13 cellular contexts compared by ENCODE assay signal in the genomic region with DNA sequence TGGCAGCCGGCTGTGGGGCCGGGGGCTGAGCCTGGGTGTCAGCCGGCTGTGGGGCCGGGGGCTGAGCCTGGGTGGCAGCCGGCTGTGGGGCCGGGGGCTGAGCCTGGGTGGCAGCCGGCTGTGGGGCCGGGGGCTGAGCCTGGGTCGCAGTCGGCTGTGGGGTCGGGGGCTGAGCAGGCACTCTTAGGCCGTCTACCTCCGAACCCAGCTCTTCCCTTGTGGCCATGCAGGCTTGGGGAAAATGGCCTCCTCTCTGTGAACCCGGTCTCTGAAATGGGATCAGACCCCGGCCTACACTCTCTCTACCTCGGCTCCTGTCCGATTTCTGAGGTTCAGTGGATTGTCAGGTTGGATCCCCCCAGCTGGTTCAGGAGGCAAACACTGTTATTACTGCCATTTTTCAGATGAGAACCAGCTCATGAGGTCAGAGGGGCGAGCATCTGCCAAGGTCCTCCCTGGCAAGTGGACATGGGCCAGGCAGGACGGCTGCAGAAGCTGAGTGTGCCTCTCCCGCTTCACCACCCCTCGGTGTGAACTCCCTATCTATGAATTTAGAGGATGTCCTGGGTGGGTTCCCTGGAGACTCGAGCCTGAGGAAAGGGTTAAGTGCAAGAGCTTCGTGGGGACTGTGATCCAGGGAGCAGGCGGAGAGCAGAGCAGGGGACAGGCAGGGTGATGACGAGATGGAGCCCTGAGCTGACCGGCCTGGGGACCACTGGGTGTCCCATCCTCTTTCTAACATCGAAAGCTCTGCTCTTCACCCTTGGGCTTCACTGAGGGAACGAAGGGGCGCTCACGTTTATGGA. TPM values are rescaled to one million over a fixed set of nuclear protein-coding genes. Genes with fewer than 3 reads are reported as not detected.
DNase-seq lines count a peak whose midpoint lies in the region; ATAC-seq and TF ChIP-seq lines count a peak whose summit lies in the region.
"Had no signal": no experiment of that assay in that cellular context is flagged by ENCODE, and none has a peak within 500 bp of the region (broad histone marks: within the 10 kb centered on the region; RNA-seq: fewer than 3 reads in every experiment).

No MANE protein-coding gene starts in this region.

- TF ChIP-seq CTCF in BE2C (IDR thresholded peaks at IDR 0.05; ENCODE audit: low read depth, low read length), result no peak
- no peak for TF ChIP-seq CTCF in CD14-positive monocyte (IDR thresholded peaks at IDR 0.05)
- TF ChIP-seq CTCF in transverse colon (IDR thresholded peaks at IDR 0.05), result no peak

- no peak overlapping the region for H2BK5ac ChIP-seq in trophoblast cell (ENCODE audit: low read depth, low read length, poor library complexity)

- no peak overlapping the region for H2BK120ac ChIP-seq in trophoblast cell (ENCODE audit: insufficient read depth, low read length, poor library complexity)

- H2AFZ ChIP-seq in trophoblast cell (ENCODE audit: insufficient read depth, low read length, poor library complexity), result no peak overlapping the region

- peak overlapping the region; percentile 64 for H2AK5ac ChIP-seq in trophoblast cell (ENCODE audit: low read length)

- no peak for TF ChIP-seq POLR2A in transverse colon (IDR thresholded peaks at IDR 0.05)

- no peak overlapping the region for H3K18ac ChIP-seq in trophoblast cell (ENCODE audit: low read length)

- intact Hi-C loops in CD14-positive monocyte (cut with micrococcal nuclease), result no loop called here
- intact Hi-C loops in transverse colon (cut with DNase I; ENCODE audit: low total_unique reads), result no loop called here

- H3K9ac ChIP-seq in trophoblast cell (ENCODE audit: low read length), result no peak overlapping the region

- H3K23ac ChIP-seq in trophoblast cell (ENCODE audit: low read length), result no peak overlapping the region

- H3K14ac ChIP-seq in trophoblast cell (ENCODE audit: low read length), result no peak overlapping the region

- peaks cover 5 to 23% (median 18%) of the 10 kb centered on the region in 3 donors for H3K27me3 Mint-ChIP-seq in CD14-positive monocyte (ENCODE audit: low read depth in 3 of 3)

- H3K9me3 Mint-ChIP-seq in CD14-positive monocyte, result no peaks in the 10 kb centered on the region
- H3K9me3 Mint-ChIP-seq: CD8-positive, alpha-beta T cell; H9 had no signal

- no peak overlapping the region for H3K27ac ChIP-seq in trophoblast cell (ENCODE audit: low read depth, low read length)
- H3K27ac ChIP-seq in transverse colon, result no peak overlapping the region
- H3K27ac ChIP-seq: HL-60 had no signal

- in situ Hi-C loops in transverse colon (cut with MboI; ENCODE audit: low pct_ligation_motif_present in 1 of 4, low pct_unique_long_range_greater_than_20kb in 1 of 4, low sequenced_read_pairs in 3 of 4), result no loop called here

- no peak overlapping the region for H4K91ac ChIP-seq in trophoblast cell (ENCODE audit: low read depth, low read length)

- peak; percentile 4 for DNase-seq in BE2C
- peak; percentile 12 for DNase-seq in CD14-positive monocyte (ENCODE audit: low spot score)
- DNase-seq in islet precursor cell, result peak; percentile 43
- DNase-seq in trophoblast cell, result no peak
- no peak for DNase-seq in transverse colon
- DNase-seq in NCI-H187 treated with DMSO at 0.1 percent for 48 hours (lab: John Stamatoyannopoulos, UW), result no peak
- DNase-seq: CD8-positive, alpha-beta T cell; H9; NCI-H187; NCI-H69; SIG-M5 had no signal

- H3K4me1 ChIP-seq in BE2C, result no peaks in the 10 kb centered on the region
- no peaks in the 10 kb centered on the region for H3K4me1 ChIP-seq in trophoblast cell (ENCODE audit: control insufficient read depth in 1 of 2, insufficient read depth in 2 of 2, low read length in 2 of 2)
- H3K4me1 ChIP-seq in transverse colon, result no peaks in the 10 kb centered on the region

- no peak overlapping the region for H3K4me2 ChIP-seq in trophoblast cell (ENCODE audit: low read length)

- H3K4ac ChIP-seq in trophoblast cell (ENCODE audit: low read depth, low read length), result no peak overlapping the region

- no peaks in the 10 kb centered on the region for H3K79me2 ChIP-seq in trophoblast cell (ENCODE audit: control insufficient read depth, insufficient read depth, low read length, poor library complexity)

- H3K4me1 Mint-ChIP-seq in CD14-positive monocyte, result no peaks in the 10 kb centered on the region
- H3K4me1 Mint-ChIP-seq: H9 had no signal

- H3K9me3 ChIP-seq in BE2C (no peaks in the 10 kb centered on the region), trophoblast cell (ENCODE audit: insufficient read depth, low read depth, low read length) (peaks cover 3% of the 10 kb centered on the region), transverse colon (no peaks in the 10 kb centered on the region)

- TF ChIP-seq EP300 in transverse colon (IDR thresholded peaks at IDR 0.05; ENCODE audit: low read depth), result no peak

- H3K36me3 ChIP-seq in BE2C (no peaks in the 10 kb centered on the region), trophoblast cell (ENCODE audit: control insufficient read depth in 1 of 2, insufficient read depth in 2 of 2, low read length in 2 of 2) (no peaks in the 10 kb centered on the region), transverse colon (no peaks in the 10 kb centered on the region)

- H3K27me3 ChIP-seq in BE2C (peaks cover 14% of the 10 kb centered on the region), trophoblast cell (ENCODE audit: insufficient read depth, low read length) (no peaks in the 10 kb centered on the region), transverse colon (no peaks in the 10 kb centered on the region)

- no peak overlapping the region for H4K8ac ChIP-seq in trophoblast cell (ENCODE audit: low read depth, low read length)

- no CpG with 5 or more reads among the region's 30 CpGs for WGBS in trophoblast cell (ENCODE audit: extremely low coverage, insufficient coverage, insufficient read length)
- WGBS in transverse colon (ENCODE audit: low coverage in 1 of 2), 2 donors, result 80 to 81% methylated on average over 11 to 26 of the region's 30 CpGs

- no peak overlapping the region for H2BK12ac ChIP-seq in trophoblast cell (ENCODE audit: low read length)

- peak overlapping the region in 1 of 7 donors; percentile 24 for H3K27ac Mint-ChIP-seq in CD14-positive monocyte
- H3K27ac Mint-ChIP-seq: CD8-positive, alpha-beta T cell had no signal

- H3K36me3 Mint-ChIP-seq in CD14-positive monocyte, result no peaks in the 10 kb centered on the region
- H3K36me3 Mint-ChIP-seq: CD8-positive, alpha-beta T cell had no signal

- ATAC-seq in HG02885 (IDR thresholded peaks at IDR 0.05; ENCODE audit: poor library complexity, unreplicated experiment), result no peak
- ATAC-seq: CD8-positive, alpha-beta T cell had no signal

- no peak overlapping the region for H4K12ac ChIP-seq in trophoblast cell (ENCODE audit: low read depth, low read length)

- H3K4me3 Mint-ChIP-seq in CD14-positive monocyte, result peak overlapping the region in 1 of 2 donors; percentile 30
- H3K4me3 Mint-ChIP-seq: CD8-positive, alpha-beta T cell; H9 had no signal

- H3K4me3 ChIP-seq in BE2C (ENCODE audit: low read depth, low read length), result no peak overlapping the region
- H3K4me3 ChIP-seq in trophoblast cell (ENCODE audit: low read depth, low read length), result no peak overlapping the region
- no peak overlapping the region for H3K4me3 ChIP-seq in transverse colon

- no peaks in the 10 kb centered on the region for H3K79me1 ChIP-seq in trophoblast cell (ENCODE audit: low read length)

RNA-seq across cellular contexts. Expression of a gene that starts 10.9 kb away (rescaled TPM):
- 11.7 TPM for polyA plus RNA-seq in BE2C (2012; ENCODE audit: insufficient read depth, insufficient read length, low read depth)
- polyA plus RNA-seq in CD14-positive monocyte, result 1 to 10 TPM in 1 of 2 donors, under 1 TPM in 1; 0.80 to 1.1 TPM
- 174 and 188 TPM in 2 replicates for polyA plus RNA-seq in trophoblast cell (2013)
- total RNA-seq in transverse colon, result 100 to 1,000 TPM in 1 of 4 donors, 10 to 100 TPM in 3; 19.3 to 121 (median 23.3) TPM

Comparison
In these comparisons a context has a peak if more than half of its experiments do, and no peak if none do; other contexts are left out.
1. DNase-seq: peak in BE2C (single experiment), CD14-positive monocyte (single experiment) and islet precursor cell (single experiment); none in trophoblast cell (0 of 2), transverse colon (single experiment) and NCI-H187 treated with DMSO at 0.1 percent for 48 hours (single experiment).